Comparison of ENCODE assay signal across 21 cellular contexts in genomic region chr1:157114183-157115121, GRCh38. TPM values are rescaled to one million over a fixed set of nuclear protein-coding genes. Genes with fewer than 3 reads are reported as not detected.
DNase-seq lines count a peak whose midpoint lies in the region; ATAC-seq and TF ChIP-seq lines count a peak whose summit lies in the region.
"Had no signal": no experiment of that assay in that cellular context is flagged by ENCODE, and none has a peak within 500 bp of the region (broad histone marks: within the 10 kb centered on the region; RNA-seq: fewer than 3 reads in every experiment).

No MANE protein-coding gene starts in this region.

- H3K27ac ChIP-seq in neuronal stem cell (replicated peaks; ENCODE audit: low read length), result no peak overlapping the region
- H3K27ac ChIP-seq: BLaER1, Peyer's patch had no signal

- ATAC-seq in activated T-cell treated with anti-CD3 and anti-CD28 coated beads, Interleukin-2, amount 50 U/mL, for 4 hours, result no peak
- ATAC-seq: GM12878, Right ventricle myocardium inferior had no signal

- H3K14ac ChIP-seq in neuronal stem cell (ENCODE audit: low read length), result peak overlapping the region; percentile 22

- no peaks in the 10 kb centered on the region for H3K36me3 ChIP-seq in neuronal stem cell (replicated peaks in 1 of 2; ENCODE audit: control insufficient read depth in 2 of 2, insufficient read depth in 2 of 2, low read length in 2 of 2)
- H3K36me3 ChIP-seq: BLaER1, Peyer's patch had no signal

- H3K4me3 ChIP-seq in neuronal stem cell (ENCODE audit: low read length in 2 of 2), result no peak overlapping the region
- H3K4me3 ChIP-seq: BLaER1, GM12878, Peyer's patch had no signal

- no peak for TF ChIP-seq CTCF in chondrocyte (IDR thresholded peaks at IDR 0.05)

- H3K27me3 Mint-ChIP-seq in activated T-cell treated with anti-CD3 and anti-CD28 coated beads, Interleukin-2, amount 50 U/mL, for 4 hours (ENCODE audit: low read depth), result peaks cover 7% of the 10 kb centered on the region
- H3K27me3 Mint-ChIP-seq in chondrocyte (ENCODE audit: low read depth), result peaks cover 17% of the 10 kb centered on the region

- H3K9me3 ChIP-seq in neuronal stem cell (replicated peaks in 1 of 2; ENCODE audit: control insufficient read depth in 2 of 2, insufficient read depth in 1 of 2, low read depth in 1 of 2, low read length in 2 of 2), result no peaks in the 10 kb centered on the region
- H3K9me3 ChIP-seq: BLaER1, Peyer's patch had no signal

- no CpG with 5 or more reads among the region's 18 CpGs for WGBS in neuronal stem cell (ENCODE audit: extremely low coverage in 2 of 2, insufficient read length in 2 of 2, insufficient replicate concordance in 1 of 2), 2 donors

- H3K4me2 ChIP-seq in neuronal stem cell (ENCODE audit: insufficient read depth, low read length, poor library complexity, severe bottlenecking), result no peak overlapping the region

- H3K79me1 ChIP-seq in neuronal stem cell (ENCODE audit: low read depth, low read length), result no peaks in the 10 kb centered on the region

- H2BK120ac ChIP-seq in neuronal stem cell (ENCODE audit: low read depth, low read length), result no peak overlapping the region

- no peak overlapping the region for H2AFZ ChIP-seq in neuronal stem cell (ENCODE audit: low read length)

- H3K9me3 Mint-ChIP-seq in activated T-cell treated with anti-CD3 and anti-CD28 coated beads, Interleukin-2, amount 50 U/mL, for 4 hours, result no peaks in the 10 kb centered on the region
- H3K9me3 Mint-ChIP-seq in chondrocyte (ENCODE audit: low read depth), result no peaks in the 10 kb centered on the region
- H3K9me3 Mint-ChIP-seq: HFFc6 had no signal

- H2BK12ac ChIP-seq in neuronal stem cell (ENCODE audit: low read length), result peak overlapping the region; percentile 7

- H2BK15ac ChIP-seq in neuronal stem cell (ENCODE audit: low read length), result peak overlapping the region; percentile 34

- DNase-seq in activated T-cell treated with anti-CD3 and anti-CD28 coated beads, Interleukin-2, amount 50 U/mL, for 1 hour, result peak; percentile 9
- DNase-seq in activated T-cell treated with anti-CD3 and anti-CD28 coated beads, Interleukin-2, amount 50 U/mL, for 4 hours, result no peak
- DNase-seq in chondrocyte (ENCODE audit: low spot score) (peak; percentile 59), neuronal stem cell (ENCODE audit: low spot score) (no peak), HPDE6-E6E7 (ENCODE audit: extremely low spot score) (no peak), NCI-H2081 treated with DMSO at 0.1 percent for 48 hours (lab: John Stamatoyannopoulos, UW) (no peak), occipital lobe (lab: John Stamatoyannopoulos, UW) (no peak)
- DNase-seq in activated CD4-positive, alpha-beta T cell treated with anti-CD3 and anti-CD28 coated beads for 4 hours, result no peak
- DNase-seq: CD8-positive, alpha-beta memory T cell; DND-41; GOT3; HFFc6; Kasumi-1; MM.1S; NCI-H1092 treated with DMSO at 0.1 percent for 48 hours; NCI-H226; NCI-H524 treated with DMSO at 0.1 percent for 48 hours had no signal

- H3K4me1 Mint-ChIP-seq in activated T-cell treated with anti-CD3 and anti-CD28 coated beads, Interleukin-2, amount 50 U/mL, for 4 hours (ENCODE audit: low read depth), result peaks cover 8% of the 10 kb centered on the region
- H3K4me1 Mint-ChIP-seq in chondrocyte (ENCODE audit: low read depth), result no peaks in the 10 kb centered on the region

- peak overlapping the region; percentile 36 for H3K18ac ChIP-seq in neuronal stem cell (ENCODE audit: low read length)

- H3K27ac Mint-ChIP-seq in chondrocyte (ENCODE audit: unreplicated experiment), result no peak overlapping the region
- H3K27ac Mint-ChIP-seq: HFFc6 had no signal

- no peaks in the 10 kb centered on the region for H3K36me3 Mint-ChIP-seq in activated T-cell treated with anti-CD3 and anti-CD28 coated beads, Interleukin-2, amount 50 U/mL, for 4 hours (ENCODE audit: insufficient read depth)
- peaks cover 3% of the 10 kb centered on the region for H3K36me3 Mint-ChIP-seq in chondrocyte (ENCODE audit: low read depth)

- H2AK5ac ChIP-seq in neuronal stem cell (ENCODE audit: low read depth, low read length), result peak overlapping the region; percentile 53

- H3K4me3 Mint-ChIP-seq in activated T-cell treated with anti-CD3 and anti-CD28 coated beads, Interleukin-2, amount 50 U/mL, for 4 hours, result no peak overlapping the region
- no peak overlapping the region for H3K4me3 Mint-ChIP-seq in chondrocyte (ENCODE audit: unreplicated experiment)
- H3K4me3 Mint-ChIP-seq: CD8-positive, alpha-beta memory T cell; HFFc6 had no signal

- H4K8ac ChIP-seq in neuronal stem cell (ENCODE audit: low read depth, low read length), result no peak overlapping the region

- H3K4ac ChIP-seq in neuronal stem cell (ENCODE audit: low read length), result no peak overlapping the region

- no peak overlapping the region for H4K91ac ChIP-seq in neuronal stem cell (ENCODE audit: low read depth, low read length, poor library complexity)

- no peak overlapping the region for H3K9ac ChIP-seq in neuronal stem cell (ENCODE audit: low read depth, low read length, poor library complexity)
- H3K9ac ChIP-seq: BLaER1 had no signal

- no peak overlapping the region for H2BK5ac ChIP-seq in neuronal stem cell (ENCODE audit: low read length)

- peaks cover 0 to 29% of the 10 kb centered on the region in 2 donors for H3K4me1 ChIP-seq in neuronal stem cell (ENCODE audit: control insufficient read depth in 2 of 2, insufficient read depth in 1 of 2, low read depth in 1 of 2, low read length in 2 of 2)
- H3K4me1 ChIP-seq: Peyer's patch had no signal

- H3K23ac ChIP-seq in neuronal stem cell (ENCODE audit: low read depth, low read length, poor library complexity), result no peak overlapping the region

- peaks cover 0 to 57% (median 0%) of the 10 kb centered on the region in 3 experiments for H3K27me3 ChIP-seq in neuronal stem cell (ENCODE audit: control insufficient read depth in 3 of 3, insufficient read depth in 3 of 3, low read depth in 1 of 3, low read length in 3 of 3)
- H3K27me3 ChIP-seq: BLaER1, Peyer's patch had no signal

RNA-seq across cellular contexts. Expression of gene ETV3L, which starts 14.8 kb away (rescaled TPM):
- total RNA-seq in activated T-cell treated with anti-CD3 and anti-CD28 coated beads, Interleukin-2, amount 50 U/mL, for 4 hours, result not detected
- total RNA-seq in chondrocyte (not detected in 3 replicates), occipital lobe (not detected)
- 0.04 TPM for polyA plus RNA-seq in neuronal stem cell (2013, experiment 1 of 2)
- polyA plus RNA-seq in neuronal stem cell (2013, experiment 2 of 2), result 0.03 TPM
- total RNA-seq: CD8-positive, alpha-beta memory T cell; HFFc6; Peyer's patch; Right ventricle myocardium inferior had no signal
- polyA plus RNA-seq: CD8-positive, alpha-beta memory T cell had no signal

RNA-seq across cellular contexts. Expression of gene ETV3, which starts 23.7 kb away (rescaled TPM):
- 10 to 100 TPM; 20.3 to 23.5 (median 21.2) TPM for total RNA-seq in activated T-cell treated with anti-CD3 and anti-CD28 coated beads, Interleukin-2, amount 50 U/mL, for 4 hours
- total RNA-seq in chondrocyte (23.4 to 25.6 TPM (median 24.4 TPM) in 3 replicates), occipital lobe (16.5 TPM)
- polyA plus RNA-seq in neuronal stem cell (2013, experiment 1 of 2), result 6.7 TPM
- 6.9 TPM for polyA plus RNA-seq in neuronal stem cell (2013, experiment 2 of 2)

Comparison
In these comparisons a context has a peak if more than half of its experiments do, and no peak if none do; other contexts are left out.
1. DNase-seq: peak in activated T-cell treated with anti-CD3 and anti-CD28 coated beads, Interleukin-2, amount 50 U/mL, for 1 hour (single experiment) and chondrocyte (single experiment); none in activated T-cell treated with anti-CD3 and anti-CD28 coated beads, Interleukin-2, amount 50 U/mL, for 4 hours (single experiment), neuronal stem cell (single experiment), activated CD4-positive, alpha-beta T cell treated with anti-CD3 and anti-CD28 coated beads for 4 hours (0 of 2), HPDE6-E6E7 (single experiment), NCI-H2081 treated with DMSO at 0.1 percent for 48 hours (single experiment) and occipital lobe (single experiment).